18 cellular contexts compared by ENCODE assay signal in genomic region chr17:4214142-4214541, GRCh38. TPM values are rescaled to one million over a fixed set of nuclear protein-coding genes. Genes with fewer than 3 reads are reported as not detected.
DNase-seq lines count a peak whose midpoint lies in the region; ATAC-seq and TF ChIP-seq lines count a peak whose summit lies in the region.
"Had no signal": no experiment of that assay in that cellular context is flagged by ENCODE, and none has a peak within 500 bp of the region (broad histone marks: within the 10 kb centered on the region; RNA-seq: fewer than 3 reads in every experiment).

No MANE protein-coding gene starts in this region.

- H3K27ac Mint-ChIP-seq in T-helper 17 cell, result no peak overlapping the region
- no peak overlapping the region for H3K27ac Mint-ChIP-seq in HFFc6
- H3K27ac Mint-ChIP-seq in Caco-2 (ENCODE audit: unreplicated experiment), result no peak overlapping the region

- H3K4me1 ChIP-seq in esophagus squamous epithelium (peaks cover 0 to 17% (median 4%) of the 10 kb centered on the region in 3 donors), gastrocnemius medialis (peaks cover 26 to 37% of the 10 kb centered on the region in 2 donors), Caco-2 (no peaks in the 10 kb centered on the region)
- H3K4me1 ChIP-seq: SJSA1 had no signal

- POLR2A ChIA-PET in Caco-2 (lab: Charles Lee), result no interaction called here

- H3K27me3 Mint-ChIP-seq in T-helper 17 cell (no peaks in the 10 kb centered on the region), HFFc6 (ENCODE audit: insufficient read depth) (no peaks in the 10 kb centered on the region), Caco-2 (ENCODE audit: insufficient read depth, unreplicated experiment) (no peaks in the 10 kb centered on the region)

- H3K9me3 Mint-ChIP-seq in HFFc6, result no peaks in the 10 kb centered on the region
- H3K9me3 Mint-ChIP-seq in Caco-2 (ENCODE audit: unreplicated experiment), result no peaks in the 10 kb centered on the region

- no peak for TF ChIP-seq CTCF in esophagus squamous epithelium (IDR thresholded peaks at IDR 0.05)
- TF ChIP-seq CTCF in gastrocnemius medialis (IDR thresholded peaks at IDR 0.05 in 4 of 5, conservative IDR thresholded peaks at IDR 0.05 in 1 of 5), result no peak
- no peak for TF ChIP-seq CTCF in HFFc6 (IDR thresholded peaks at IDR 0.05)
- TF ChIP-seq CTCF in Caco-2 (IDR thresholded peaks at IDR 0.05; ENCODE audit: insufficient read depth in 1 of 2, low read depth in 1 of 2, low read length in 1 of 2, severe bottlenecking in 1 of 2, unreplicated experiment in 1 of 2), result no peak

- H3K27ac ChIP-seq in esophagus squamous epithelium, result peak overlapping the region in 3 of 4 donors; percentile 25 to 46 (median 32)
- H3K27ac ChIP-seq in gastrocnemius medialis, result peak overlapping the region; percentile 74 to 85 (median 80)
- H3K27ac ChIP-seq: SJSA1 had no signal

- CTCF ChIA-PET in Caco-2 (lab: Charles Lee), result no interaction called here

- in situ Hi-C loops in gastrocnemius medialis (cut with MboI; ENCODE audit: low sequenced_read_pairs in 4 of 4), result loop anchor here in 1 of 4 donors (10.0 kb wide), 1 partner anchor 91 kb away; no protein-coding TSS in a partner anchor

- BruUV-seq in Caco-2 (replicated peaks; lab: Mats Ljungman, UMichigan), result no TSS peak

- intact Hi-C loops in Right ventricle myocardium superior (cut with DNase I), result loop anchor here (2.0 kb wide), 1 partner anchor 199 kb away; no protein-coding TSS in a partner anchor
- intact Hi-C loops in Right ventricle myocardium inferior (cut with DNase I), result no loop called here
- intact Hi-C loops in esophagus squamous epithelium (cut with DNase I), result loop anchor here (5.0 to 10.0 kb wide), 2 partner anchors 91 to 198 kb away; no protein-coding TSS in a partner anchor
- intact Hi-C loops in gastrocnemius medialis (cut with DNase I; ENCODE audit: low total_unique reads), result loop anchor here (10.0 kb wide), 1 partner anchor 351 kb away; the partner anchor contains the start of gene GGT6
- intact Hi-C loops in Caco-2 (cut with micrococcal nuclease; ENCODE audit: unreplicated experiment), result loop anchor here (2.0 kb wide), 1 partner anchor 199 kb away; no protein-coding TSS in a partner anchor

- H3K9me3 ChIP-seq in esophagus squamous epithelium (no peaks in the 10 kb centered on the region), gastrocnemius medialis (no peaks in the 10 kb centered on the region), T-helper 17 cell (ENCODE audit: control insufficient read depth, low read length, poor library complexity, severe bottlenecking) (no peaks in the 10 kb centered on the region), Caco-2 (no peaks in the 10 kb centered on the region)
- H3K9me3 ChIP-seq: SJSA1 had no signal

- DNase-seq in Right ventricle myocardium superior (no peak), Right ventricle myocardium inferior (ENCODE audit: missing footprints) (no peak), MV-4-11 (lab: John Stamatoyannopoulos, UW) (peak; percentile 77), esophagus squamous epithelium (lab: John Stamatoyannopoulos, UW) (no peak), gastrocnemius medialis (no peak), T-helper 17 cell (no peak), HFFc6 (no peak), Caco-2 (no peak)
- DNase-seq: C1 segment of cervical spinal cord, GF-D8, GOT3, NCI-H1048, NCI-H1436 treated with DMSO at 0.1 percent for 48 hours, NCI-H2081, NCI-H510A, NCI-H774 had no signal

- H3K4me1 Mint-ChIP-seq in T-helper 17 cell (peaks cover 14% of the 10 kb centered on the region), HFFc6 (ENCODE audit: low read depth) (peaks cover 8% of the 10 kb centered on the region), Caco-2 (ENCODE audit: low read depth, unreplicated experiment) (no peaks in the 10 kb centered on the region)

- peaks cover 0 to 57% (median 4%) of the 10 kb centered on the region in 3 donors for H3K36me3 ChIP-seq in esophagus squamous epithelium
- peaks cover 0 to 12% of the 10 kb centered on the region in 2 donors for H3K36me3 ChIP-seq in gastrocnemius medialis
- H3K36me3 ChIP-seq in Caco-2 (ENCODE audit: control insufficient read depth, insufficient read depth, low read length), result no peaks in the 10 kb centered on the region

- peaks cover 3% of the 10 kb centered on the region for H3K36me3 Mint-ChIP-seq in T-helper 17 cell (ENCODE audit: low read depth)
- peaks cover 6% of the 10 kb centered on the region; the same call in 1 of the 2 replicates for H3K36me3 Mint-ChIP-seq in HFFc6 (ENCODE audit: low read depth)
- peaks cover 7% of the 10 kb centered on the region for H3K36me3 Mint-ChIP-seq in Caco-2 (ENCODE audit: insufficient read depth, unreplicated experiment)

- H3K4me3 Mint-ChIP-seq in T-helper 17 cell (no peak overlapping the region), HFFc6 (no peak overlapping the region), Caco-2 (ENCODE audit: unreplicated experiment) (no peak overlapping the region)

- ATAC-seq in Right ventricle myocardium superior (ENCODE audit: poor library complexity) (peak; percentile 42), Right ventricle myocardium inferior (no peak), gastrocnemius medialis (peak; percentile 35 to 46), T-helper 17 cell (no peak)
- ATAC-seq: K562 had no signal

- TF ChIP-seq POLR2A in esophagus squamous epithelium (IDR thresholded peaks at IDR 0.05), result no peak
- no peak for TF ChIP-seq POLR2A in gastrocnemius medialis (IDR thresholded peaks at IDR 0.05)

- whole genome bisulfite sequencing in esophagus squamous epithelium, 2 donors, result 70 to 77% methylated on average over 6 of the region's 6 CpGs

- H3K4me3 ChIP-seq in esophagus squamous epithelium (no peak overlapping the region), gastrocnemius medialis (peak overlapping the region in 2 of 4 donors; percentile 9 to 12), Caco-2 (ENCODE audit: low read depth, low read length) (no peak overlapping the region)
- H3K4me3 ChIP-seq: K562, SJSA1 had no signal

- H3K27me3 ChIP-seq in esophagus squamous epithelium (no peaks in the 10 kb centered on the region), gastrocnemius medialis (no peaks in the 10 kb centered on the region), Caco-2 (replicated peaks; ENCODE audit: control insufficient read depth, insufficient read depth, low read length) (no peaks in the 10 kb centered on the region)
- H3K27me3 ChIP-seq: SJSA1 had no signal

RNA-seq across cellular contexts. Expression of gene ANKFY1, which starts 49.6 kb away (rescaled TPM):
- 25.7 TPM for total RNA-seq in Right ventricle myocardium superior
- total RNA-seq in Right ventricle myocardium inferior, result 23.3 TPM
- 10 to 100 TPM; 21.0 to 34.7 (median 26.4) TPM for total RNA-seq in esophagus squamous epithelium
- total RNA-seq in gastrocnemius medialis, result 10 to 100 TPM; 12.6 to 26.9 (median 13.5) TPM
- total RNA-seq in T-helper 17 cell, result 10 to 100 TPM; 51.2 to 54.0 TPM
- 10 to 100 TPM; 37.1 to 45.1 (median 40.7) TPM for total RNA-seq in HFFc6 (2021; fragmentation: NEBNext Ultra II Directional; extraction: Animal tissue kit (Norgen Biotek cat#: 25700))
- total RNA-seq in Caco-2 (2022), result 25.0 and 27.5 TPM in 2 replicates

Comparison
In these comparisons a context has a peak if more than half of its experiments do, and no peak if none do; other contexts are left out.
1. ATAC-seq: peak in Right ventricle myocardium superior (single experiment) and gastrocnemius medialis (2 of 2); none in Right ventricle myocardium inferior (single experiment) and T-helper 17 cell (single experiment).